Comparison of ENCODE assay signal across 8 cellular contexts in the genomic region with DNA sequence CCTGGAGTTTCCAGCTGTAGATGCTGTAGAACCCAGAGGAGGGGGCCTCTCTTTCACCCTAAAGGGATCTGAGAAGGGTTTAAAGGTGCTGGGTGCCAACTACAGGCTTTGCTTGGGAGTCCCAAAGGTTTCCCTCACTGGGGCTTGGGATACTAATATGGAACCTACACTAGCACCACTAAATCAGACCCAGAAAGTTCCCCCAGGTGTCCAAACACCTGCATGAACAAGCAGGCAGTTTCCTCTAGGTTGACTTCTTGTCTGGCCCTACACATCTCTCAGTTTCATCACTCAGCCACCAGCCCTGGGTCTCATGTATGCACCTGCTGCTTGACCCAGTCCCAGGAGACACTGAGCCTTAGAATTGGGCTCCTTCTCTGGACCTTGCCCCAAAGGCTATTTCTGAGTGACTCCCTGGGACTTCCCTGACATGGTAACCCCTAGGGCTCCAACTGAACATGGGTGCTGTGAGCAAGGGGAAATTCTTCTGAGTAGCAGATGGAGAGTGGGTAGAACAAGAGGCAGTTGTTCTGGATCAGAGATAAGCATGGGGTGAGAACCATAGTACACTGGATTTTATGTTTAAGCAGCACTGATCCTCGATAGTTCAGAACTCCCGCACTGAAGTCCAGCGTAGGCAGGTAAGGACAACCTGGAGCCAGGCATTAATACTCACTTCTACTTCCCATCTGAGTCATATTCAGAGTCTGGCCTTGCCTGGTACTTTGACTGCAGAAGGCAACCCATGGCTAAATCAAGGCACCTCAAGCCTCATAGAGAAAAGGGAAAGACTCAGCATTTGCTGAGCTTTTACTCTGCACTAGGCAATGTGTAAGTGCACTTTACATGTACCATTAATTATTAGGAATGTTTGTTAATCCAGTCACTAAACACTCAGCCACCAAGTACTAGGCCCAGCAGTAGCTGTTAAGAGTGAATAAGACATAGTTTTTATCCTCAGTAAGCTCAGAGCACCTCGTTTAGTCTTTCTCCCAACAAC. TPM values are rescaled to one million over a fixed set of nuclear protein-coding genes. Genes with fewer than 3 reads are reported as not detected.
A peak's percentile ranks its signal among the peaks of the same experiment; 100 is the strongest.
DNase-seq lines count a peak whose midpoint lies in the region; ATAC-seq and TF ChIP-seq lines count a peak whose summit lies in the region.

No MANE protein-coding gene starts in this region.

- H3F3A ChIP-seq in SK-N-SH (replicated peaks; ENCODE audit: insufficient read depth): peaks cover 36% of the 10 kb centered on the region

- H4K20me1 ChIP-seq in SK-N-SH (ENCODE audit: insufficient read depth): no peaks in the 10 kb centered on the region

- no peak for DNase-seq in activated CD4-positive, alpha-beta T cell treated with anti-CD3 and anti-CD28 coated beads, Interleukin-2, amount 10 ng/mL, durations not matched to agents 24 days and 14 days
- DNase-seq in activated CD4-positive, alpha-beta T cell treated with anti-CD3 and anti-CD28 coated beads, Interleukin-2, amount 50 U/mL, for 1 hour: no peak
- DNase-seq in progenitor cell of endocrine pancreas (ENCODE audit: low spot score, unreplicated experiment): no peak
- no peak for DNase-seq in 8988T
- no peak for DNase-seq in effector CD8-positive, alpha-beta T cell (lab: John Stamatoyannopoulos, UW)
- no peak for DNase-seq in SK-N-SH

- H3K79me2 ChIP-seq in SK-N-SH (ENCODE audit: insufficient read depth): peaks cover 100% of the 10 kb centered on the region

- H3K27ac Mint-ChIP-seq in activated CD4-positive, alpha-beta T cell treated with anti-CD3 and anti-CD28 coated beads, Interleukin-2, amount 10 ng/mL, durations not matched to agents 24 days and 14 days: peak overlapping the region; percentile 84
- H3K27ac Mint-ChIP-seq in progenitor cell of endocrine pancreas: peak overlapping the region; percentile 100

- no peak for TF ChIP-seq RAD21 in SK-N-SH (IDR thresholded peaks at IDR 0.05; ENCODE audit: low read length)

- H3K9me3 Mint-ChIP-seq in activated CD4-positive, alpha-beta T cell treated with anti-CD3 and anti-CD28 coated beads, Interleukin-2, amount 10 ng/mL, durations not matched to agents 24 days and 14 days: no peaks in the 10 kb centered on the region
- no peaks in the 10 kb centered on the region for H3K9me3 Mint-ChIP-seq in progenitor cell of endocrine pancreas (ENCODE audit: low read depth)

- no peaks in the 10 kb centered on the region for H3K9me3 ChIP-seq in SK-N-SH

- no peaks in the 10 kb centered on the region for H3K27me3 Mint-ChIP-seq in activated CD4-positive, alpha-beta T cell treated with anti-CD3 and anti-CD28 coated beads, Interleukin-2, amount 10 ng/mL, durations not matched to agents 24 days and 14 days
- no peaks in the 10 kb centered on the region for H3K27me3 Mint-ChIP-seq in progenitor cell of endocrine pancreas

- peaks cover 4 to 16% of the 10 kb centered on the region in 2 experiments; a peak in 2 of 4 replicates for H3K4me1 ChIP-seq in SK-N-SH (ENCODE audit: control insufficient read depth in 1 of 2, insufficient read depth in 2 of 2, low read depth in 1 of 2, low read length in 1 of 2)

- 67% methylated on average over 1 of the region's 4 CpGs for WGBS in SK-N-SH (ENCODE audit: low lambda C conversion rate)

- H3K9ac ChIP-seq in SK-N-SH: no peak overlapping the region

- peaks cover 57% of the 10 kb centered on the region for H3K4me1 Mint-ChIP-seq in activated CD4-positive, alpha-beta T cell treated with anti-CD3 and anti-CD28 coated beads, Interleukin-2, amount 10 ng/mL, durations not matched to agents 24 days and 14 days
- H3K4me1 Mint-ChIP-seq in progenitor cell of endocrine pancreas (ENCODE audit: low read depth): peaks cover 55% of the 10 kb centered on the region

- no peaks in the 10 kb centered on the region for H3K27me3 ChIP-seq in SK-N-SH (ENCODE audit: insufficient read depth)

- CTCF ChIA-PET in SK-N-SH (lab: Yijun Ruan, JAX): interaction anchor here (0.6 to 4.6 kb wide), 3 partner anchors 17 to 1111 kb away, joined by 3 to 18 read pairs (median 3); a partner anchor contains a TSS

- H3K4me3 Mint-ChIP-seq in activated CD4-positive, alpha-beta T cell treated with anti-CD3 and anti-CD28 coated beads, Interleukin-2, amount 10 ng/mL, durations not matched to agents 24 days and 14 days: peak overlapping the region; percentile 11
- no peak overlapping the region for H3K4me3 Mint-ChIP-seq in progenitor cell of endocrine pancreas (ENCODE audit: low read depth)

- H3K27ac ChIP-seq in angular gyrus (ENCODE audit: low read depth, low read length) (peak overlapping the region; percentile 53), SK-N-SH (ENCODE audit: low read depth in 2 of 2, low read length in 1 of 2) (peak overlapping the region in 1 of 2 experiments; percentile 80; a peak in 2 of 4 replicates)

- ATAC-seq in HG03045 (IDR thresholded peaks at IDR 0.05; ENCODE audit: unreplicated experiment): peak; percentile 78

- H2AFZ ChIP-seq in SK-N-SH (ENCODE audit: low read depth): no peak overlapping the region

- no peak for TF ChIP-seq EP300 in SK-N-SH (IDR thresholded peaks at IDR 0.05; ENCODE audit: borderline replicate concordance in 1 of 2, low read depth in 1 of 2, low read length in 1 of 2)

- H3K4me2 ChIP-seq in SK-N-SH: no peak overlapping the region; the same call in 1 of the 2 replicates

- H3K9me2 ChIP-seq in SK-N-SH: no peaks in the 10 kb centered on the region

- H3K36me3 ChIP-seq in SK-N-SH (replicated peaks in 1 of 2; ENCODE audit: control insufficient read depth in 1 of 2, insufficient read depth in 2 of 2, low read length in 1 of 2): peaks cover 43 to 46% of the 10 kb centered on the region in 2 experiments

- H3K36me3 Mint-ChIP-seq in activated CD4-positive, alpha-beta T cell treated with anti-CD3 and anti-CD28 coated beads, Interleukin-2, amount 10 ng/mL, durations not matched to agents 24 days and 14 days (ENCODE audit: low read depth): peaks cover 71% of the 10 kb centered on the region
- H3K36me3 Mint-ChIP-seq in progenitor cell of endocrine pancreas (ENCODE audit: insufficient read depth): peaks cover 40% of the 10 kb centered on the region

- no peak overlapping the region for H3K4me3 ChIP-seq in SK-N-SH (ENCODE audit: low read depth in 2 of 2, low read length in 1 of 2)

- TF ChIP-seq CTCF in progenitor cell of endocrine pancreas (IDR thresholded peaks at IDR 0.05; ENCODE audit: unreplicated experiment) (no peak), SK-N-SH (IDR thresholded peaks at IDR 0.05) (no peak)

- intact Hi-C loops in activated CD4-positive, alpha-beta T cell treated with anti-CD3 and anti-CD28 coated beads, Interleukin-2, amount 10 ng/mL, durations not matched to agents 24 days and 14 days (cut with micrococcal nuclease): no loop called here

- POLR2A ChIA-PET in SK-N-SH (lab: Yijun Ruan, JAX): no interaction called here

TF ChIP-seq in SK-N-SH, 30 proteins besides CTCF, POLR2A, EP300 and RAD21 (continues in another document):
- no peak for TF ChIP-seq FOXJ3 (CRISPR knock-in tag; IDR thresholded peaks at IDR 0.05)
- TF ChIP-seq FOSL2 (IDR thresholded peaks at IDR 0.05; ENCODE audit: borderline replicate concordance, low read depth): no peak
- TF ChIP-seq EZH2phosphoT487 (IDR thresholded peaks at IDR 0.05; ENCODE audit: borderline replicate concordance, low read depth): no peak
- no peak for TF ChIP-seq NRF1 (IDR thresholded peaks at IDR 0.05; ENCODE audit: low read depth, low read length)
- TF ChIP-seq SMC3 (IDR thresholded peaks at IDR 0.05; ENCODE audit: low read depth, low read length): no peak
- no peak for TF ChIP-seq GATA2 (CRISPR knock-in tag; IDR thresholded peaks at IDR 0.05)
- TF ChIP-seq MEF2A (IDR thresholded peaks at IDR 0.05; ENCODE audit: borderline replicate concordance, low read depth): no peak
- TF ChIP-seq, protein P1, sequence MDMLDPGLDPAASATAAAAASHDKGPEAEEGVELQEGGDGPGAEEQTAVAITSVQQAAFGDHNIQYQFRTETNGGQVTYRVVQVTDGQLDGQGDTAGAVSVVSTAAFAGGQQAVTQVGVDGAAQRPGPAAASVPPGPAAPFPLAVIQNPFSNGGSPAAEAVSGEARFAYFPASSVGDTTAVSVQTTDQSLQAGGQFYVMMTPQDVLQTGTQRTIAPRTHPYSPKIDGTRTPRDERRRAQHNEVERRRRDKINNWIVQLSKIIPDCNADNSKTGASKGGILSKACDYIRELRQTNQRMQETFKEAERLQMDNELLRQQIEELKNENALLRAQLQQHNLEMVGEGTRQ (IDR thresholded peaks at IDR 0.05; ENCODE audit: borderline replicate concordance, low read depth, low read length): no peak
- TF ChIP-seq SIN3A (IDR thresholded peaks at IDR 0.05; ENCODE audit: borderline replicate concordance, low read depth, low read length): no peak
- TF ChIP-seq RXRA (IDR thresholded peaks at IDR 0.05; ENCODE audit: borderline replicate concordance, low read depth): no peak
- TF ChIP-seq POLR2AphosphoS5 (IDR thresholded peaks at IDR 0.05; ENCODE audit: low read depth, low read length): no peak
- no peak for TF ChIP-seq YY1 (IDR thresholded peaks at IDR 0.05; ENCODE audit: low read depth)
- no peak for TF ChIP-seq GABPA (IDR thresholded peaks at IDR 0.05; ENCODE audit: low read depth)
- TF ChIP-seq RCOR1 (IDR thresholded peaks at IDR 0.05; ENCODE audit: low read length): no peak

RNA-seq across cellular contexts. Expression of a gene that starts 16.8 kb away (rescaled TPM):
- total RNA-seq in activated CD4-positive, alpha-beta T cell treated with anti-CD3 and anti-CD28 coated beads, Interleukin-2, amount 10 ng/mL, durations not matched to agents 24 days and 14 days: 379 and 381 TPM in 2 replicates
- 130 and 136 TPM in 2 replicates for total RNA-seq in progenitor cell of endocrine pancreas
- 99.9 and 103 TPM in 2 replicates for polyA plus RNA-seq in SK-N-SH (2012; rRNA removed)
- 72.3 and 83.8 TPM in 2 replicates for polyA plus RNA-seq in SK-N-SH (2012; cell fraction: cytosol; rRNA removed)
- 61.3 and 62.2 TPM in 2 replicates for polyA plus RNA-seq in SK-N-SH (2012; cell fraction: nucleus; rRNA removed)

RNA-seq across cellular contexts. Expression of a gene that starts 33.2 kb away (rescaled TPM):
- 60.1 and 61.3 TPM in 2 replicates for total RNA-seq in activated CD4-positive, alpha-beta T cell treated with anti-CD3 and anti-CD28 coated beads, Interleukin-2, amount 10 ng/mL, durations not matched to agents 24 days and 14 days
- 71.9 and 77.0 TPM in 2 replicates for total RNA-seq in progenitor cell of endocrine pancreas
- 14.4 and 17.1 TPM in 2 replicates for polyA plus RNA-seq in SK-N-SH (2012; rRNA removed)
- polyA plus RNA-seq in SK-N-SH (2012; cell fraction: cytosol; rRNA removed): 19.1 and 20.2 TPM in 2 replicates
- 12.7 and 12.8 TPM in 2 replicates for polyA plus RNA-seq in SK-N-SH (2012; cell fraction: nucleus; rRNA removed)
